ENCODE assay signal across 8 cellular contexts in genomic region chr19:10864538-10864899, GRCh38. TPM values are rescaled to one million over a fixed set of nuclear protein-coding genes. Genes with fewer than 3 reads are reported as not detected.
A peak's percentile ranks its signal among the peaks of the same experiment; 100 is the strongest.
DNase-seq lines count a peak whose midpoint lies in the region; ATAC-seq, FAIRE-seq and TF ChIP-seq lines count a peak whose summit lies in the region.

No MANE protein-coding gene starts in this region.

- FAIRE-seq in GM12892 (lab: Jason Lieb, UNC): peak; percentile 81

- H3K27me3 ChIP-seq in adipocyte (replicated peaks; ENCODE audit: control insufficient read depth, insufficient read depth, low read length) (no peaks in the 10 kb centered on the region), vagina (no peaks in the 10 kb centered on the region)

- no peaks in the 10 kb centered on the region for H3K9me3 Mint-ChIP-seq in T-cell

- H3K9me3 ChIP-seq in adipocyte (ENCODE audit: control insufficient read depth, low read length) (no peaks in the 10 kb centered on the region), vagina (no peaks in the 10 kb centered on the region)

- H3K4me3 Mint-ChIP-seq in T-cell: no peak overlapping the region

- H3K27ac Mint-ChIP-seq in T-cell: peak overlapping the region in 1 of 2 donors; percentile 66

- peak overlapping the region; percentile 40 for H3K4me3 ChIP-seq in adipocyte (ENCODE audit: low read length)
- H3K4me3 ChIP-seq in vagina: no peak overlapping the region

- CTCF ChIA-PET in T-cell (lab: Charles Lee): interaction anchor here (0.5 to 1.6 kb wide), 9 partner anchors 9 to 1542 kb away, joined by 3 to 31 read pairs (median 4); partner anchors contain the start of genes DNM2 (in 1 of the 2) and TMED1 (in 1 of the 2)

- ATAC-seq in T-cell (replicated peaks in 1 of 4) (peak; percentile 92 to 93 (median 92)), left cardiac atrium (peak; percentile 83 to 87), GM21619 (IDR thresholded peaks at IDR 0.05; ENCODE audit: unreplicated experiment) (no peak)

- DNase-seq in GM12892 (ENCODE audit: insufficient read length) (peak; percentile 84), NCI-H1417 treated with DMSO at 0.1 percent for 48 hours (lab: John Stamatoyannopoulos, UW) (peak; percentile 24), T-cell (peak; percentile 46 to 81 (median 72)), adipocyte (ENCODE audit: low read depth) (peak; percentile 94), left cardiac atrium (peak; percentile 89), retina (peak; percentile 85), vagina (ENCODE audit: extremely low spot score in 2 of 2) (no peak)

- no peaks in the 10 kb centered on the region for H3K27me3 Mint-ChIP-seq in T-cell

- peak overlapping the region; percentile 72 for H3K27ac ChIP-seq in vagina

- H3K36me3 ChIP-seq in adipocyte (ENCODE audit: control insufficient read depth, insufficient read depth, low read length, severe bottlenecking) (no peaks in the 10 kb centered on the region), vagina (no peaks in the 10 kb centered on the region)

- peaks cover 12 to 20% (median 17%) of the 10 kb centered on the region in 3 donors for H3K4me1 Mint-ChIP-seq in T-cell

- POLR2A ChIA-PET in T-cell (lab: Charles Lee): interaction anchor here (0.6 to 0.7 kb wide), 4 partner anchors 15 to 497 kb away, joined by 3 to 5 read pairs (median 3); partner anchors contain the start of gene DNM2 (in 1 of the 2)

- peak; percentile 75 to 87 (median 84) for TF ChIP-seq CTCF in vagina (IDR thresholded peaks at IDR 0.05)

- H3K9ac ChIP-seq in adipocyte (ENCODE audit: low read length): peak overlapping the region; percentile 61

- TF ChIP-seq POLR2A in GM12892 (IDR thresholded peaks at IDR 0.05; ENCODE audit: low read depth, low read length): no peak
- TF ChIP-seq POLR2A in vagina (IDR thresholded peaks at IDR 0.05): no peak

- H3K36me3 Mint-ChIP-seq in T-cell: no peaks in the 10 kb centered on the region

- intact Hi-C loops in left cardiac atrium (cut with DNase I) (loop anchor here in 1 of 2 donors (5.0 kb wide), 1 partner anchor 147 kb away; the partner anchor contains the start of gene DNM2), vagina (cut with DNase I) (loop anchor here (5.0 kb wide), 1 partner anchor 147 kb away; the partner anchor contains the start of gene DNM2)

- H3K4me1 ChIP-seq in adipocyte (ENCODE audit: control insufficient read depth, insufficient read depth, low read length) (peaks cover 20% of the 10 kb centered on the region), vagina (peaks cover 9% of the 10 kb centered on the region)

RNA-seq across cellular contexts. Expression of gene CARM1, which starts 6.8 kb away (rescaled TPM):
- 43.0 TPM for polyA plus RNA-seq in GM12892 (2012; ENCODE audit: missing spikeins)
- total RNA-seq in T-cell (10 to 100 TPM; 22.3 to 35.2 (median 30.8) TPM), left cardiac atrium (10 to 100 TPM; 31.9 to 32.4 TPM), vagina (28.2 TPM)

RNA-seq across cellular contexts. Expression of gene C19orf38, which starts 16.3 kb away (rescaled TPM):
- 5.8 TPM for polyA plus RNA-seq in GM12892 (2012; ENCODE audit: missing spikeins)
- 1 to 10 TPM in 3 of 5 donors, under 1 TPM in 2; 0.51 to 1.8 (median 1.0) TPM for total RNA-seq in T-cell
- total RNA-seq in left cardiac atrium: 1 to 10 TPM; 1.1 to 1.2 TPM
- 2.5 TPM for total RNA-seq in vagina

RNA-seq across cellular contexts. Expression of gene TMED1, which starts 28.5 kb away (rescaled TPM):
- polyA plus RNA-seq in GM12892 (2012; ENCODE audit: missing spikeins): 10.2 TPM
- 10 to 100 TPM in 2 of 5 donors, 1 to 10 TPM in 3; 6.1 to 11.4 (median 9.5) TPM for total RNA-seq in T-cell
- 10 to 100 TPM; 27.2 to 28.5 TPM for total RNA-seq in left cardiac atrium
- 20.4 TPM for total RNA-seq in vagina

Comparison
In these comparisons a context has a peak if more than half of its experiments do, and no peak if none do; other contexts are left out.
1. DNase-seq: peak in GM12892 (single experiment), NCI-H1417 treated with DMSO at 0.1 percent for 48 hours (single experiment), T-cell (34 of 34), adipocyte (single experiment), left cardiac atrium (single experiment) and retina (single experiment); none in vagina (0 of 2).